8 cellular contexts compared by ENCODE assay signal in genomic region chr20:49888341-49889244, GRCh38. TPM values are rescaled to one million over a fixed set of nuclear protein-coding genes. Genes with fewer than 3 reads are reported as not detected.
A peak's percentile ranks its signal among the peaks of the same experiment; 100 is the strongest.
DNase-seq lines count a peak whose midpoint lies in the region; ATAC-seq and TF ChIP-seq lines count a peak whose summit lies in the region.

No MANE protein-coding gene starts in this region.

- 49% methylated on average over 17 of the region's 18 CpGs for WGBS in SK-N-SH (ENCODE audit: low lambda C conversion rate)
- 57 to 63% methylated on average over 18 of the region's 18 CpGs for WGBS in aorta, 2 donors

- peaks cover 13% of the 10 kb centered on the region for H3K4me1 Mint-ChIP-seq in activated naive CD8-positive, alpha-beta T cell treated with anti-CD3 and anti-CD28 coated beads for 36 hours

- peaks cover 5% of the 10 kb centered on the region for H3K36me3 Mint-ChIP-seq in activated naive CD8-positive, alpha-beta T cell treated with anti-CD3 and anti-CD28 coated beads for 36 hours

- H3K4me1 ChIP-seq in DND-41 (ENCODE audit: insufficient read depth, low read length) (no peaks in the 10 kb centered on the region), SK-N-SH (ENCODE audit: control insufficient read depth in 1 of 2, insufficient read depth in 2 of 2, low read depth in 1 of 2, low read length in 1 of 2) (peaks cover 0 to 8% of the 10 kb centered on the region in 2 experiments; a peak in 1 of 4 replicates), aorta (ENCODE audit: control insufficient read depth in 1 of 2, insufficient read depth in 2 of 2, low read length in 2 of 2) (no peaks in the 10 kb centered on the region)

- H3K27me3 ChIP-seq in DND-41 (ENCODE audit: insufficient read depth, low read length, poor library complexity) (no peaks in the 10 kb centered on the region), SK-N-SH (ENCODE audit: insufficient read depth) (no peaks in the 10 kb centered on the region), aorta (ENCODE audit: control insufficient read depth in 1 of 2, insufficient read depth in 2 of 2, low read length in 1 of 2) (no peaks in the 10 kb centered on the region)

- no peak overlapping the region for H2AFZ ChIP-seq in DND-41 (ENCODE audit: low read depth, low read length)
- no peak overlapping the region for H2AFZ ChIP-seq in SK-N-SH (ENCODE audit: low read depth)

- no peak overlapping the region for H3K4me3 Mint-ChIP-seq in activated naive CD8-positive, alpha-beta T cell treated with anti-CD3 and anti-CD28 coated beads for 36 hours

- TF ChIP-seq CTCF in DND-41 (IDR thresholded peaks at IDR 0.05; ENCODE audit: borderline replicate concordance, extremely low read depth, low read length, poor library complexity, severe bottlenecking) (peak; percentile 89), SK-N-SH (IDR thresholded peaks at IDR 0.05) (peak; percentile 95)

- no peaks in the 10 kb centered on the region for H3K9me3 Mint-ChIP-seq in activated naive CD8-positive, alpha-beta T cell treated with anti-CD3 and anti-CD28 coated beads for 36 hours

- no peak overlapping the region for H3K27ac Mint-ChIP-seq in activated naive CD8-positive, alpha-beta T cell treated with anti-CD3 and anti-CD28 coated beads for 36 hours

- POLR2A ChIA-PET in SK-N-SH (lab: Yijun Ruan, JAX), result no interaction called here

- H3K27ac ChIP-seq in DND-41 (ENCODE audit: low read length) (no peak overlapping the region), SK-N-SH (ENCODE audit: low read depth in 2 of 2, low read length in 1 of 2) (no peak overlapping the region; a peak in 1 of 4 replicates), aorta (ENCODE audit: low read depth in 1 of 2, low read length in 2 of 2) (peak overlapping the region in 1 of 2 donors; percentile 14)

- H3K27me3 Mint-ChIP-seq in activated naive CD8-positive, alpha-beta T cell treated with anti-CD3 and anti-CD28 coated beads for 36 hours, result no peaks in the 10 kb centered on the region

- peaks cover 5% of the 10 kb centered on the region for H3F3A ChIP-seq in SK-N-SH (replicated peaks; ENCODE audit: insufficient read depth)

- H3K9me3 ChIP-seq in DND-41 (ENCODE audit: insufficient read depth, low read length, severe bottlenecking), result no peaks in the 10 kb centered on the region
- no peaks in the 10 kb centered on the region for H3K9me3 ChIP-seq in SK-N-SH
- no peaks in the 10 kb centered on the region for H3K9me3 ChIP-seq in aorta (ENCODE audit: control insufficient read depth, low read length)

- peak; percentile 87 for TF ChIP-seq RAD21 in SK-N-SH (IDR thresholded peaks at IDR 0.05; ENCODE audit: low read length)

- ATAC-seq in DND-41 (ENCODE audit: insufficient read depth, low read depth) (peak; percentile 73), aorta (ENCODE audit: low FRiP score) (peak; percentile 55), GM21515 (IDR thresholded peaks at IDR 0.05; ENCODE audit: unreplicated experiment) (no peak)

- intact Hi-C loops in aorta (cut with DNase I), result loop anchor here (1.0 to 5.0 kb wide), 4 partner anchors 36 to 277 kb away; partner anchors contain the start of gene SLC9A8 (in 1 of the 2)

- TF ChIP-seq EP300 in SK-N-SH (IDR thresholded peaks at IDR 0.05; ENCODE audit: borderline replicate concordance in 1 of 2, low read depth in 1 of 2, low read length in 1 of 2), result peak in 1 of 2 experiments; percentile 37; a peak in 1 of 4 replicates

- H3K4me2 ChIP-seq in DND-41 (ENCODE audit: insufficient read depth, low read length), result no peak overlapping the region
- no peak overlapping the region for H3K4me2 ChIP-seq in SK-N-SH

- no peak overlapping the region for H3K4me3 ChIP-seq in DND-41 (ENCODE audit: low read depth in 1 of 2, low read length in 2 of 2)
- H3K4me3 ChIP-seq in SK-N-SH (ENCODE audit: low read depth in 2 of 2, low read length in 1 of 2), result peak overlapping the region in 1 of 2 experiments; percentile 55; a peak in 1 of 4 replicates
- no peak overlapping the region for H3K4me3 ChIP-seq in aorta (ENCODE audit: low read length in 2 of 2)

- CTCF ChIA-PET in SK-N-SH (lab: Yijun Ruan, JAX), result interaction anchor here (0.6 to 9.6 kb wide), 48 partner anchors 8 to 569 kb away, joined by 3 to 131 read pairs (median 4); partner anchors contain the start of gene SLC9A8

- H3K9ac ChIP-seq in DND-41 (ENCODE audit: low read depth, low read length) (no peak overlapping the region), SK-N-SH (no peak overlapping the region)

- H4K20me1 ChIP-seq in DND-41 (ENCODE audit: insufficient read depth, low read length) (peaks cover 18% of the 10 kb centered on the region; the same call in 1 of the 2 replicates), SK-N-SH (ENCODE audit: insufficient read depth) (0 out of 2 replicates have a peak, but pooled peaks cover 5% of the 10 kb centered on the region)

- no peaks in the 10 kb centered on the region for H3K79me2 ChIP-seq in DND-41 (ENCODE audit: insufficient read depth, low read length)
- H3K79me2 ChIP-seq in SK-N-SH (ENCODE audit: insufficient read depth), result no peaks in the 10 kb centered on the region

- peak; percentile 69 for DNase-seq in DND-41
- peak; percentile 95 for DNase-seq in M059J (ENCODE audit: low read depth)
- peak; percentile 85 for DNase-seq in SK-N-SH
- DNase-seq in activated naive CD8-positive, alpha-beta T cell treated with anti-CD3 and anti-CD28 coated beads for 36 hours, result peak; percentile 41
- DNase-seq in globus pallidus (ENCODE audit: low spot score), result peak; percentile 94
- peak; percentile 95 for DNase-seq in pons (ENCODE audit: low spot score)
- DNase-seq in aorta, result no peak

- H3K9me2 ChIP-seq in SK-N-SH, result no peaks in the 10 kb centered on the region

- H3K36me3 ChIP-seq in DND-41 (ENCODE audit: insufficient read depth, low read length) (peaks cover 57% of the 10 kb centered on the region), SK-N-SH (replicated peaks in 1 of 2; ENCODE audit: control insufficient read depth in 1 of 2, insufficient read depth in 2 of 2, low read length in 1 of 2) (peaks cover 0 to 25% of the 10 kb centered on the region in 2 experiments), aorta (ENCODE audit: control insufficient read depth in 1 of 2, insufficient read depth in 2 of 2, low read length in 1 of 2) (peaks cover 0 to 2% of the 10 kb centered on the region in 2 donors)

TF ChIP-seq in SK-N-SH, 30 proteins besides CTCF, POLR2A, EP300 and RAD21:
- peak; percentile 56 for TF ChIP-seq SMC3 (IDR thresholded peaks at IDR 0.05; ENCODE audit: low read depth, low read length)
- no peak for TF ChIP-seq RCOR1 (IDR thresholded peaks at IDR 0.05; ENCODE audit: low read length)

RNA-seq across cellular contexts. Expression of gene SPATA2, which starts 26.7 kb away (rescaled TPM):
- 4.1 and 8.3 TPM in 2 replicates for total RNA-seq in M059J (2014; rRNA removed; shearing (Covaris generic))
- polyA plus RNA-seq in SK-N-SH (2012; rRNA removed) (5.8 and 7.2 TPM in 2 replicates), aorta (1 to 10 TPM; 2.9 to 3.9 TPM)
- 4.6 and 5.7 TPM in 2 replicates for polyA plus RNA-seq in SK-N-SH (2012; cell fraction: cytosol; rRNA removed)
- polyA plus RNA-seq in SK-N-SH (2012; cell fraction: nucleus; rRNA removed), result 7.8 and 8.4 TPM in 2 replicates
- total RNA-seq in activated naive CD8-positive, alpha-beta T cell treated with anti-CD3 and anti-CD28 coated beads for 36 hours, result 10 to 100 TPM; 11.2 to 11.6 TPM
- 1 to 10 TPM; 4.8 to 5.8 TPM for total RNA-seq in aorta

RNA-seq across cellular contexts. Expression of gene RNF114, which starts 47.6 kb away (rescaled TPM):
- 372 and 527 TPM in 2 replicates for total RNA-seq in M059J (2014; rRNA removed; shearing (Covaris generic))
- polyA plus RNA-seq in SK-N-SH (2012; rRNA removed), result 30.2 and 55.0 TPM in 2 replicates
- polyA plus RNA-seq in SK-N-SH (2012; cell fraction: cytosol; rRNA removed), result 37.4 and 52.4 TPM in 2 replicates
- polyA plus RNA-seq in SK-N-SH (2012; cell fraction: nucleus; rRNA removed), result 53.4 and 58.8 TPM in 2 replicates
- 10 to 100 TPM; 61.5 to 70.7 TPM for total RNA-seq in activated naive CD8-positive, alpha-beta T cell treated with anti-CD3 and anti-CD28 coated beads for 36 hours
- total RNA-seq in aorta, result 10 to 100 TPM; 46.8 to 70.6 TPM
- polyA plus RNA-seq in aorta, result 10 to 100 TPM; 32.1 to 38.4 TPM

Comparison
In these comparisons a context has a peak if more than half of its experiments do, and no peak if none do; other contexts are left out.
1. DNase-seq: peak in DND-41 (single experiment), M059J (single experiment), SK-N-SH (single experiment), activated naive CD8-positive, alpha-beta T cell treated with anti-CD3 and anti-CD28 coated beads for 36 hours (single experiment), globus pallidus (single experiment) and pons (single experiment); none in aorta (0 of 2).